In genomic region chr6:128357391-128358110, GRCh38 we compare ENCODE assay signal across 15 cellular contexts.
DNase-seq lines count a peak whose midpoint lies in the region; ATAC-seq and TF ChIP-seq lines count a peak whose summit lies in the region.
"Had no signal": no experiment of that assay in that cellular context is flagged by ENCODE, and none has a peak within 500 bp of the region (broad histone marks: within the 10 kb centered on the region; RNA-seq: fewer than 3 reads in every experiment).

No MANE protein-coding gene starts in this region.

- H3K4me1 ChIP-seq in heart right ventricle (peaks cover 0 to 32% (median 19%) of the 10 kb centered on the region in 9 donors), right atrium auricular region (peaks cover 0 to 30% of the 10 kb centered on the region in 2 donors), psoas muscle (peaks cover 23% of the 10 kb centered on the region), testis (peaks cover 8% of the 10 kb centered on the region)
- H3K4me1 ChIP-seq: BE2C had no signal

- no peaks in the 10 kb centered on the region for H3K36me3 ChIP-seq in heart right ventricle
- no peaks in the 10 kb centered on the region for H3K36me3 ChIP-seq in right atrium auricular region
- no peaks in the 10 kb centered on the region for H3K36me3 ChIP-seq in psoas muscle (ENCODE audit: insufficient read depth in 1 of 2, low read depth in 1 of 2)
- no peaks in the 10 kb centered on the region for H3K36me3 ChIP-seq in testis (ENCODE audit: low read depth, missing control alignments)
- H3K36me3 ChIP-seq: BE2C, HAP-1 had no signal

- H3K9me3 ChIP-seq in heart right ventricle (no peaks in the 10 kb centered on the region), right atrium auricular region (no peaks in the 10 kb centered on the region), psoas muscle (no peaks in the 10 kb centered on the region), testis (no peaks in the 10 kb centered on the region)
- H3K9me3 ChIP-seq: A549, BE2C, HAP-1 had no signal

- TF ChIP-seq POLR2A in testis (IDR thresholded peaks at IDR 0.05) = no peak

- no peak for DNase-seq in heart right ventricle
- no peak for DNase-seq in right atrium auricular region (ENCODE audit: low spot score)
- no peak for DNase-seq in psoas muscle
- DNase-seq in testis = peak; percentile 19
- DNase-seq in NK-92 (lab: John Stamatoyannopoulos, UW; ENCODE audit: unreplicated experiment) = no peak
- no peak for DNase-seq in dorsolateral prefrontal cortex
- DNase-seq: BE2C; CD8-positive, alpha-beta T cell; COR-L47; DMS153; DMS79 treated with DMSO at 0.1 percent for 48 hours had no signal

- intact Hi-C loops in heart right ventricle (cut with DNase I) = no loop called here
- intact Hi-C loops in psoas muscle (cut with DNase I) = no loop called here
- intact Hi-C loops in testis (cut with DNase I; ENCODE audit: low total_unique reads) = no loop called here
- intact Hi-C loops in dorsolateral prefrontal cortex (cut with DNase I) = no loop called here

- H3K4me3 ChIP-seq in heart right ventricle = no peak overlapping the region
- H3K4me3 ChIP-seq in right atrium auricular region = no peak overlapping the region
- H3K4me3 ChIP-seq in psoas muscle = peak overlapping the region; percentile 43
- H3K4me3 ChIP-seq in testis = no peak overlapping the region
- no peak overlapping the region for H3K4me3 ChIP-seq in dorsolateral prefrontal cortex
- H3K4me3 ChIP-seq: A549, HAP-1 had no signal

- H3K27ac ChIP-seq in heart right ventricle (peak overlapping the region in 8 of 10 donors; percentile 6 to 71 (median 55)), right atrium auricular region (peak overlapping the region; percentile 47 to 65), psoas muscle (peak overlapping the region; percentile 26), testis (no peak overlapping the region), dorsolateral prefrontal cortex (peak overlapping the region in 20 of 59 donors; percentile 2 to 52 (median 15))
- H3K27ac ChIP-seq: A549, C4-2B had no signal

- H3K27me3 ChIP-seq in heart right ventricle (no peaks in the 10 kb centered on the region), right atrium auricular region (no peaks in the 10 kb centered on the region), psoas muscle (ENCODE audit: insufficient read depth in 3 of 3, low read length in 2 of 3) (no peaks in the 10 kb centered on the region), testis (no peaks in the 10 kb centered on the region), dorsolateral prefrontal cortex (no peaks in the 10 kb centered on the region)
- H3K27me3 ChIP-seq: BE2C had no signal

- ATAC-seq in heart right ventricle = peak in 7 of 8 donors; percentile 38 to 94 (median 82)
- ATAC-seq in psoas muscle = peak; percentile 63 to 96 (median 84)
- no peak for ATAC-seq in esophagus mucosa
- ATAC-seq: A549; CD8-positive, alpha-beta T cell had no signal

- no peak for TF ChIP-seq CTCF in heart right ventricle (IDR thresholded peaks at IDR 0.05)
- TF ChIP-seq CTCF in right atrium auricular region (IDR thresholded peaks at IDR 0.05) = no peak
- TF ChIP-seq CTCF in psoas muscle (IDR thresholded peaks at IDR 0.05) = no peak
- no peak for TF ChIP-seq CTCF in testis (IDR thresholded peaks at IDR 0.05)
- no peak for TF ChIP-seq CTCF in dorsolateral prefrontal cortex (IDR thresholded peaks at IDR 0.05 in 54 of 56, conservative IDR thresholded peaks at IDR 0.05 in 2 of 56; ENCODE audit: low read depth in 1 of 56, partially characterized antibody in 56 of 56)

- 42 to 59% methylated on average over 3 of the region's 3 CpGs for WGBS in heart right ventricle, 2 donors
- 45 to 66% (median 45%) methylated on average over 3 of the region's 3 CpGs for WGBS in psoas muscle, 3 donors
- 67 to 74% methylated on average over 3 of the region's 3 CpGs for WGBS in testis, 2 donors

Comparison
In these comparisons a context has a peak if more than half of its experiments do, and no peak if none do; other contexts are left out.
1. H3K27ac ChIP-seq: peak in heart right ventricle (8 of 10), right atrium auricular region (2 of 2) and psoas muscle (single experiment); none in testis (0 of 2).